ENCODE assay signal across 8 cellular contexts in genomic region chr11:62025429-62026105, GRCh38. TPM values are rescaled to one million over a fixed set of nuclear protein-coding genes. Genes with fewer than 3 reads are reported as not detected.
DNase-seq lines count a peak whose midpoint lies in the region; ATAC-seq and TF ChIP-seq lines count a peak whose summit lies in the region.

No MANE protein-coding gene starts in this region.

- H3K27me3 ChIP-seq in smooth muscle cell (ENCODE audit: low read depth) = no peaks in the 10 kb centered on the region

- peak overlapping the region; percentile 3 for H2AFZ ChIP-seq in smooth muscle cell (ENCODE audit: low read depth)

- H3K79me2 ChIP-seq in smooth muscle cell (ENCODE audit: low read depth) = no peaks in the 10 kb centered on the region

- H3K9ac ChIP-seq in smooth muscle cell (ENCODE audit: low read depth) = peak overlapping the region; percentile 80

- peak; percentile 75 for ATAC-seq in HG02973 (IDR thresholded peaks at IDR 0.05; ENCODE audit: unreplicated experiment)
- peak; percentile 91 to 96 for ATAC-seq in left cardiac atrium

- peaks cover 3% of the 10 kb centered on the region for H3K36me3 Mint-ChIP-seq in activated naive CD4-positive, alpha-beta T cell treated with anti-CD3 and anti-CD28 coated beads for 36 hours (ENCODE audit: low read depth)

- H3K9me3 ChIP-seq in smooth muscle cell (replicated peaks; ENCODE audit: low read depth) = no peaks in the 10 kb centered on the region

- WGBS in smooth muscle cell (ENCODE audit: low lambda C conversion rate) = 24% methylated on average over 13 of the region's 13 CpGs

- H4K20me1 ChIP-seq in smooth muscle cell (ENCODE audit: low read depth) = no peaks in the 10 kb centered on the region

- H3K27me3 Mint-ChIP-seq in activated naive CD4-positive, alpha-beta T cell treated with anti-CD3 and anti-CD28 coated beads for 36 hours (ENCODE audit: low read depth) = no peaks in the 10 kb centered on the region

- intact Hi-C loops in activated naive CD4-positive, alpha-beta T cell treated with anti-CD3 and anti-CD28 coated beads for 36 hours (cut with micrococcal nuclease) = loop anchor here (1.0 to 5.0 kb wide), 4 partner anchors 53 to 233 kb away; partner anchors contain the start of genes FEN1 and TMEM258
- intact Hi-C loops in left cardiac atrium (cut with DNase I) = loop anchor here in 1 of 2 donors (2.0 kb wide), 1 partner anchor 53 kb away; no protein-coding TSS in a partner anchor

- CTCF ChIA-PET in RWPE1 (lab: Yijun Ruan, JAX) = interaction anchor here (0.6 to 0.9 kb wide), 2 partner anchors 31 to 40 kb away, joined by 3 read pairs; no protein-coding TSS in a partner anchor
- CTCF ChIA-PET in activated naive CD4-positive, alpha-beta T cell treated with anti-CD3 and anti-CD28 coated beads for 36 hours (lab: Charles Lee) = interaction anchor here (0.7 to 1.4 kb wide), 4 partner anchors 56 to 128 kb away, joined by 3 to 9 read pairs (median 4); no protein-coding TSS in a partner anchor

- no peak for TF ChIP-seq CTCF in RWPE1 (conservative IDR thresholded peaks at IDR 0.05; ENCODE audit: low read depth)
- TF ChIP-seq CTCF in smooth muscle cell (IDR thresholded peaks at IDR 0.05; ENCODE audit: borderline replicate concordance, insufficient read depth, poor library complexity, severe bottlenecking) = no peak

- no peaks in the 10 kb centered on the region for H3K4me1 ChIP-seq in smooth muscle cell (ENCODE audit: low read depth)

- peak overlapping the region; percentile 90 for H3K27ac ChIP-seq in RWPE1
- peak overlapping the region; percentile 87 for H3K27ac ChIP-seq in smooth muscle cell (ENCODE audit: low read depth)

- H3K36me3 ChIP-seq in smooth muscle cell (ENCODE audit: low read depth) = no peaks in the 10 kb centered on the region

- peaks cover 17% of the 10 kb centered on the region for H3K4me1 Mint-ChIP-seq in activated naive CD4-positive, alpha-beta T cell treated with anti-CD3 and anti-CD28 coated beads for 36 hours (ENCODE audit: low read depth)

- H3F3A ChIP-seq in smooth muscle cell (ENCODE audit: low read depth) = no peaks in the 10 kb centered on the region

- H3K27ac Mint-ChIP-seq in activated naive CD4-positive, alpha-beta T cell treated with anti-CD3 and anti-CD28 coated beads for 36 hours = peak overlapping the region; percentile 89

- H3K4me3 Mint-ChIP-seq in activated naive CD4-positive, alpha-beta T cell treated with anti-CD3 and anti-CD28 coated beads for 36 hours = peak overlapping the region; percentile 55

- in situ Hi-C loops in ACHN (cut with HindIII; ENCODE audit: low pct_ligation_motif_present, low pct_unique_long_range_greater_than_20kb, low sequenced_read_pairs) = no loop called here

- POLR2A ChIA-PET in RWPE1 (lab: Yijun Ruan, JAX; ENCODE audit: low non-redundant PET) = no interaction called here

- peak; percentile 87 for DNase-seq in EH (ENCODE audit: low read depth)
- DNase-seq in RWPE1 (ENCODE audit: low spot score) = peak; percentile 94
- DNase-seq in activated naive CD4-positive, alpha-beta T cell treated with anti-CD3 and anti-CD28 coated beads for 36 hours = peak; percentile 86
- DNase-seq in left cardiac atrium = peak; percentile 81
- DNase-seq in smooth muscle cell (lab: John Stamatoyannopoulos, UW; ENCODE audit: unreplicated experiment) = no peak
- DNase-seq in ACHN = no peak
- no peak for DNase-seq in NCI-H2029 treated with DMSO at 0.1 percent for 48 hours (lab: John Stamatoyannopoulos, UW)

- peaks cover 10% of the 10 kb centered on the region for H3K9me3 Mint-ChIP-seq in activated naive CD4-positive, alpha-beta T cell treated with anti-CD3 and anti-CD28 coated beads for 36 hours

- H3K4me3 ChIP-seq in smooth muscle cell = peak overlapping the region; percentile 2

- H3K4me2 ChIP-seq in smooth muscle cell = peak overlapping the region; percentile 74

RNA-seq across cellular contexts. Expression of gene FTH1, which starts 58.1 kb away (rescaled TPM):
- total RNA-seq in activated naive CD4-positive, alpha-beta T cell treated with anti-CD3 and anti-CD28 coated beads for 36 hours = 1,000 to 10,000 TPM; 1,302 to 1,352 TPM
- total RNA-seq in left cardiac atrium (1,000 to 10,000 TPM; 2,726 to 3,432 TPM), smooth muscle cell (903 and 1,173 TPM in 2 replicates)
- 6,048 and 7,176 TPM in 2 replicates for polyA plus RNA-seq in smooth muscle cell

Comparison
In these comparisons a context has a peak if more than half of its experiments do, and no peak if none do; other contexts are left out.
1. DNase-seq: peak in EH (single experiment), RWPE1 (single experiment), activated naive CD4-positive, alpha-beta T cell treated with anti-CD3 and anti-CD28 coated beads for 36 hours (single experiment) and left cardiac atrium (single experiment); none in smooth muscle cell (single experiment), ACHN (single experiment) and NCI-H2029 treated with DMSO at 0.1 percent for 48 hours (single experiment).